Comparison of ENCODE assay signal across 8 cellular contexts in the genomic region with DNA sequence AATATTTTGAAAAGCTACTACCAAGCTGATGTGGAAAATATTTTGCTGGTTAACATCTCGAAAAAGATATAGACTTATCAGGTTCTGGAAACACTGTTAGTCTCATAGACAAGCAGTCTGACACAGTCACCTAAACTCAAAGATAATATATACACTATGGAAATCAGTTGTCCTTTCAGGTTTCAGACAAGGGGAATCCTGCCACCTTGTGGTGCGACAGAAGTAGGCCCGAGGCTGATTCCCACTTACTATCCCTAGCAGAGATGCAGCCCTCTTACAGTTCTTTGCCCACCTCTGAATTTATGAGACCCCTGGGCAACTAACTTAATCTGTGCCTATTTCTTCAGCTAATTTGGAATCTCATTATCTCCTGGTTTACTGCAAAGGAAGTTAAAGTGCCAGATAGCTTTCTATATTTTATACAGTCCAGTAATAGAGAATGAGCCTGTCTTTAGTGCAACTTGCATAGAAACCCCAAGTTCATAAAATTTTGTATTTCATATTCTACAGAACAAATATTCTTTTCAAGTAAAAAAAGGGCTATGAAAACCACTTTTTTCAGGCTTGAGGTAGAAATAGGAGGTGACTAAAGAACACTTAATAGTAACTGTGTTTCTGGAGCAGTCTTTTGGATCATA. TPM values are rescaled to one million over a fixed set of nuclear protein-coding genes. Genes with fewer than 3 reads are reported as not detected.
A peak's percentile ranks its signal among the peaks of the same experiment; 100 is the strongest.
DNase-seq lines count a peak whose midpoint lies in the region; ATAC-seq and TF ChIP-seq lines count a peak whose summit lies in the region.

No MANE protein-coding gene starts in this region.

- H3K9me2 ChIP-seq in OCI-LY7 (ENCODE audit: insufficient read depth, low read length) = no peaks in the 10 kb centered on the region

- no peak overlapping the region for H2AFZ ChIP-seq in OCI-LY7 (ENCODE audit: low read length)

- H3K79me2 ChIP-seq in OCI-LY7 (ENCODE audit: insufficient read depth, low read depth, low read length) = no peaks in the 10 kb centered on the region

- CTCF ChIA-PET in OCI-LY7 (lab: Charles Lee; ENCODE audit: unreplicated experiment) = no interaction called here

- ATAC-seq in GM21619 (IDR thresholded peaks at IDR 0.05; ENCODE audit: unreplicated experiment) = peak; percentile 89

- H3K9me3 ChIP-seq in OCI-LY7 (ENCODE audit: low read length) = no peaks in the 10 kb centered on the region

- intact Hi-C loops in OCI-LY7 (cut with micrococcal nuclease; ENCODE audit: unreplicated experiment) = loop anchor here (1.0 to 5.0 kb wide), 3 partner anchors 375 to 426 kb away; no protein-coding TSS in a partner anchor

- no peaks in the 10 kb centered on the region for H3K4me1 ChIP-seq in OCI-LY7 (ENCODE audit: insufficient read depth, low read length, poor library complexity, severe bottlenecking)

- BruUV-seq in OCI-LY7 (replicated peaks; lab: Mats Ljungman, UMichigan) = no TSS peak

- TF ChIP-seq CTCF in OCI-LY7 (conservative IDR thresholded peaks at IDR 0.05; ENCODE audit: low read length) (peak; percentile 95), nephron progenitor cell (IDR thresholded peaks at IDR 0.05) (peak; percentile 80)

- H4K20me1 ChIP-seq in OCI-LY7 (ENCODE audit: insufficient read depth, low read length) = no peaks in the 10 kb centered on the region

- H3K27me3 Mint-ChIP-seq in nephron progenitor cell (ENCODE audit: low read depth, poor library complexity) = no peaks in the 10 kb centered on the region

- H3K4me2 ChIP-seq in OCI-LY7 (ENCODE audit: low read length) = no peak overlapping the region

- H3K4me3 ChIP-seq in OCI-LY7 (ENCODE audit: low read depth, low read length, poor library complexity, severe bottlenecking) = no peak overlapping the region

- peaks cover 10% of the 10 kb centered on the region for H3K36me3 Mint-ChIP-seq in nephron progenitor cell (ENCODE audit: low read depth)

- POLR2A ChIA-PET in OCI-LY7 (lab: Charles Lee) = interaction anchor here (0.7 to 1.6 kb wide), 3 partner anchors 11 to 71 kb away, joined by 3 to 4 read pairs (median 4); no protein-coding TSS in a partner anchor

- H3K4me1 Mint-ChIP-seq in nephron progenitor cell = no peaks in the 10 kb centered on the region

- no peak overlapping the region for H3K4me3 Mint-ChIP-seq in nephron progenitor cell

- no peaks in the 10 kb centered on the region for H3K9me3 Mint-ChIP-seq in nephron progenitor cell

- peaks cover 21% of the 10 kb centered on the region for H3K36me3 ChIP-seq in OCI-LY7 (ENCODE audit: insufficient read depth, low read length)

- H3K27ac Mint-ChIP-seq in nephron progenitor cell = no peak overlapping the region

- no peak overlapping the region for H3K27ac ChIP-seq in OCI-LY7 (ENCODE audit: low read depth, low read length, poor library complexity, severe bottlenecking)

- peak; percentile 79 for DNase-seq in DMS53 (lab: John Stamatoyannopoulos, UW)
- DNase-seq in KG1 (lab: John Stamatoyannopoulos, UW) = peak; percentile 43
- DNase-seq in OCI-LY7 (ENCODE audit: low spot score) = peak; percentile 64
- peak; percentile 52 for DNase-seq in activated T-cell treated with anti-CD3 and anti-CD28 coated beads, Interleukin-2, amount 50 U/mL, for 1 hour
- peak; percentile 65 for DNase-seq in fibroblast of gingiva (ENCODE audit: low read depth)
- peak; percentile 70 for DNase-seq in nephron progenitor cell
- DNase-seq in superior temporal gyrus (ENCODE audit: extremely low spot score) = peak; percentile 92

RNA-seq across cellular contexts. Expression of a gene that starts 16.9 kb away (rescaled TPM):
- total RNA-seq in OCI-LY7 (2014; rRNA removed; shearing (Covaris generic)) = 58.4 and 82.1 TPM in 2 replicates
- 49.2 and 49.4 TPM in 2 replicates for total RNA-seq in OCI-LY7 (2022)

RNA-seq across cellular contexts. Expression of a gene that starts 17.1 kb away (rescaled TPM):
- total RNA-seq in OCI-LY7 (2014; rRNA removed; shearing (Covaris generic)) = 59.7 and 75.6 TPM in 2 replicates
- total RNA-seq in OCI-LY7 (2022) = 62.2 and 65.3 TPM in 2 replicates

RNA-seq across cellular contexts. Expression of a gene that starts 31.0 kb away (rescaled TPM):
- 29.4 and 43.7 TPM in 2 replicates for total RNA-seq in OCI-LY7 (2014; rRNA removed; shearing (Covaris generic))
- total RNA-seq in OCI-LY7 (2022) = 67.2 and 67.6 TPM in 2 replicates

RNA-seq across cellular contexts. Expression of a gene that starts 59.4 kb away (rescaled TPM):
- total RNA-seq in OCI-LY7 (2014; rRNA removed; shearing (Covaris generic)) = 0.06 TPM in 1 of 2 replicates, not detected in the other
- total RNA-seq in OCI-LY7 (2022) = 0.63 and 1.4 TPM in 2 replicates
